In the genomic region with DNA sequence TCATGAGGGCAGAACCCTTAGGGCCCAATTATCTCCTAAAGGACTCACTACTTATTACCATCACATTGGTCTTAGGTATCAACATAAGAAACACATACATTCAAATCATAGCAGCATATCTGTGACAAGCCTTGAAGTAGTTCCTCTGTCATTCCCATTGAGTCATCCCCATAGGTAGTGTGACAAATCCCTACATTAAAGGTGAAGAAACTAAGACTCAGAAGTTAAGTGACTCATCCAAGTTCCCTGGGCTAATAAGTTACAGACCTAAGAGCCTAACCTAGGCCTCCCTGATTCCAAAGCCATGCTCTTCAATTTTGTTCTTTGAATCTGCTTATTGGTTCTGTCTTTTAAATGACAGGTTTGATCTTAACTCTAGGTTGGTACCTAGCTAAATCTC, we compare ENCODE assay signal across 18 cellular contexts. TPM values are rescaled to one million over a fixed set of nuclear protein-coding genes. Genes with fewer than 3 reads are reported as not detected.
DNase-seq lines count a peak whose midpoint lies in the region; ATAC-seq and TF ChIP-seq lines count a peak whose summit lies in the region.
"Had no signal": no experiment of that assay in that cellular context is flagged by ENCODE, and none has a peak within 500 bp of the region (broad histone marks: within the 10 kb centered on the region; RNA-seq: fewer than 3 reads in every experiment).

No MANE protein-coding gene starts in this region.

- no peaks in the 10 kb centered on the region for H3K9me3 Mint-ChIP-seq in activated naive CD4-positive, alpha-beta T cell treated with anti-CD3 and anti-CD28 coated beads, Interleukin-2, amount 50 U/mL, for 72 hours
- no peaks in the 10 kb centered on the region for H3K9me3 Mint-ChIP-seq in stimulated activated naive B cell treated with anti-CD40 and anti-IgM and Interleukin-4, amounts not matched to agents 10 μg/mL and 1 μg/mL and 100 μg/mL, for 72 hours

- H3K9me3 ChIP-seq in mammary epithelial cell (replicated peaks; ENCODE audit: insufficient read depth, low read length) (no peaks in the 10 kb centered on the region), Karpas-422 (ENCODE audit: low read length) (no peaks in the 10 kb centered on the region)
- H3K9me3 ChIP-seq: SJSA1, spleen had no signal

- H3K27ac ChIP-seq in mammary epithelial cell (ENCODE audit: insufficient read depth, low read depth, low read length), result no peak overlapping the region
- no peak overlapping the region for H3K27ac ChIP-seq in Karpas-422 (ENCODE audit: low read length)
- H3K27ac ChIP-seq: parathyroid adenoma, SJSA1, spleen had no signal

- no peak for TF ChIP-seq CTCF in mammary epithelial cell (conservative IDR thresholded peaks at IDR 0.05 in 1 of 2, IDR thresholded peaks at IDR 0.05 in 1 of 2; ENCODE audit: extremely low read depth in 1 of 2, insufficient read depth in 1 of 2, low read depth in 1 of 2, low read length in 2 of 2)

- H3K36me3 ChIP-seq in mammary epithelial cell (ENCODE audit: insufficient read depth, low read length), result no peaks in the 10 kb centered on the region
- no peaks in the 10 kb centered on the region for H3K36me3 ChIP-seq in Karpas-422 (ENCODE audit: insufficient read depth, low read length)
- H3K36me3 ChIP-seq: SJSA1 had no signal

- H3K4me1 ChIP-seq in mammary epithelial cell (ENCODE audit: insufficient read depth, low read length) (peaks cover 7% of the 10 kb centered on the region), Karpas-422 (ENCODE audit: low read length) (no peaks in the 10 kb centered on the region)
- H3K4me1 ChIP-seq: parathyroid adenoma, SJSA1, spleen had no signal

- H3K27me3 ChIP-seq in mammary epithelial cell (ENCODE audit: insufficient read depth, low read length) (no peaks in the 10 kb centered on the region), Karpas-422 (ENCODE audit: low read length) (no peaks in the 10 kb centered on the region)
- H3K27me3 ChIP-seq: SJSA1, spleen had no signal

- no peak for DNase-seq in activated naive CD4-positive, alpha-beta T cell treated with anti-CD3 and anti-CD28 coated beads, Interleukin-2, amount 50 U/mL, for 72 hours (ENCODE audit: low spot score in 2 of 2)
- no peak for DNase-seq in activated naive CD4-positive, alpha-beta T cell treated with Interleukin-2 at 50 U/mL for 16 hours
- peak; percentile 73 for DNase-seq in mammary epithelial cell
- no peak for DNase-seq in stimulated activated naive B cell treated with anti-CD40 and anti-IgM and Interleukin-4, amounts not matched to agents 10 μg/mL and 1 μg/mL and 100 μg/mL, for 72 hours
- no peak for DNase-seq in NCI-H146 (lab: John Stamatoyannopoulos, UW)
- DNase-seq in Karpas-422, result no peak
- DNase-seq: activated naive CD4-positive, alpha-beta T cell treated with anti-CD3 and anti-CD28 coated beads, Interleukin-2, amount 50 U/mL, for 16 hours; COR-L47; effector CD8-positive, alpha-beta T cell; IMR-90; islet precursor cell; NCI-H1092 treated with DMSO at 0.1 percent for 48 hours; NCI-H446; spleen had no signal

- H3K27me3 Mint-ChIP-seq in stimulated activated naive B cell treated with anti-CD40 and anti-IgM and Interleukin-4, amounts not matched to agents 10 μg/mL and 1 μg/mL and 100 μg/mL, for 72 hours, result no peaks in the 10 kb centered on the region

- H4K20me1 ChIP-seq in mammary epithelial cell (ENCODE audit: insufficient read depth, low read length) (no peaks in the 10 kb centered on the region), Karpas-422 (ENCODE audit: insufficient read depth, low read depth, low read length) (no peaks in the 10 kb centered on the region)

- intact Hi-C loops in mammary epithelial cell (cut with micrococcal nuclease), result no loop called here

- no peak overlapping the region for H3K4me3 Mint-ChIP-seq in stimulated activated naive B cell treated with anti-CD40 and anti-IgM and Interleukin-4, amounts not matched to agents 10 μg/mL and 1 μg/mL and 100 μg/mL, for 72 hours

- H3K4me2 ChIP-seq in mammary epithelial cell (ENCODE audit: insufficient read depth, low read depth, low read length) (no peak overlapping the region), Karpas-422 (ENCODE audit: low read depth, low read length, poor library complexity, severe bottlenecking) (no peak overlapping the region)

- H3K9ac ChIP-seq in mammary epithelial cell (ENCODE audit: insufficient read depth, low read length), result no peak overlapping the region
- no peak overlapping the region for H3K9ac ChIP-seq in Karpas-422 (ENCODE audit: low read length)
- H3K9ac ChIP-seq: parathyroid adenoma had no signal

- in situ Hi-C loops in mammary epithelial cell (cut with MboI; ENCODE audit: low sequenced_read_pairs in 2 of 2), result no loop called here

- H3K4me1 Mint-ChIP-seq in stimulated activated naive B cell treated with anti-CD40 and anti-IgM and Interleukin-4, amounts not matched to agents 10 μg/mL and 1 μg/mL and 100 μg/mL, for 72 hours, result peaks cover 12 to 25% of the 10 kb centered on the region in 2 donors

- no peaks in the 10 kb centered on the region for H3K9me2 ChIP-seq in Karpas-422 (replicated peaks; ENCODE audit: insufficient read depth, low read length)

- peaks cover 30% of the 10 kb centered on the region in 2 donors for H3K36me3 Mint-ChIP-seq in activated naive CD4-positive, alpha-beta T cell treated with anti-CD3 and anti-CD28 coated beads, Interleukin-2, amount 50 U/mL, for 72 hours
- H3K36me3 Mint-ChIP-seq in stimulated activated naive B cell treated with anti-CD40 and anti-IgM and Interleukin-4, amounts not matched to agents 10 μg/mL and 1 μg/mL and 100 μg/mL, for 72 hours, result peaks cover 26 to 36% of the 10 kb centered on the region in 2 donors

- dilution Hi-C loops in mammary epithelial cell (cut with HindIII; ENCODE audit: low sequenced_read_pairs), result no loop called here

- H3K4me3 ChIP-seq in mammary epithelial cell (replicated peaks in 1 of 3; ENCODE audit: insufficient read depth in 1 of 3, low read depth in 2 of 3, low read length in 3 of 3) (no peak overlapping the region), Karpas-422 (ENCODE audit: low read length) (no peak overlapping the region)
- H3K4me3 ChIP-seq: SJSA1, spleen had no signal

- BruUV-seq in mammary epithelial cell (replicated peaks; lab: Mats Ljungman, UMichigan), result no TSS peak

- H3K27ac Mint-ChIP-seq in activated naive CD4-positive, alpha-beta T cell treated with anti-CD3 and anti-CD28 coated beads, Interleukin-2, amount 50 U/mL, for 72 hours, result no peak overlapping the region
- H3K27ac Mint-ChIP-seq in stimulated activated naive B cell treated with anti-CD40 and anti-IgM and Interleukin-4, amounts not matched to agents 10 μg/mL and 1 μg/mL and 100 μg/mL, for 72 hours, result no peak overlapping the region

- CTCF ChIA-PET in mammary epithelial cell (lab: Charles Lee; ENCODE audit: low non-redundant PET), result no interaction called here

- peak; percentile 94 to 95 for ATAC-seq in activated naive CD4-positive, alpha-beta T cell treated with anti-CD3 and anti-CD28 coated beads, Interleukin-2, amount 50 U/mL, for 72 hours
- peak; percentile 68 for ATAC-seq in HG02981 (IDR thresholded peaks at IDR 0.05; ENCODE audit: unreplicated experiment)
- peak; percentile 23 to 49 for ATAC-seq in stimulated activated naive B cell treated with anti-CD40 and anti-IgM and Interleukin-4, amounts not matched to agents 10 μg/mL and 1 μg/mL and 100 μg/mL, for 72 hours (replicated peaks)
- ATAC-seq in GM21367 (IDR thresholded peaks at IDR 0.05; ENCODE audit: unreplicated experiment), result no peak

- peak overlapping the region; percentile 41 for H2AFZ ChIP-seq in mammary epithelial cell (ENCODE audit: low read depth, low read length)
- no peak overlapping the region for H2AFZ ChIP-seq in Karpas-422 (ENCODE audit: low read length)
- H2AFZ ChIP-seq: parathyroid adenoma had no signal

- H3K79me2 ChIP-seq in mammary epithelial cell (ENCODE audit: insufficient read depth, low read length), result no peaks in the 10 kb centered on the region
- H3K79me2 ChIP-seq in Karpas-422 (ENCODE audit: low read length), result no peaks in the 10 kb centered on the region
- H3K79me2 ChIP-seq: parathyroid adenoma had no signal

RNA-seq across cellular contexts. Expression of a gene that starts 58.2 kb away (rescaled TPM):
- total RNA-seq in activated naive CD4-positive, alpha-beta T cell treated with anti-CD3 and anti-CD28 coated beads, Interleukin-2, amount 50 U/mL, for 72 hours, result 10 to 100 TPM; 10.7 to 32.8 TPM
- total RNA-seq in mammary epithelial cell, result not detected
- polyA plus RNA-seq in mammary epithelial cell, result 0.01 TPM
- polyA minus RNA-seq in mammary epithelial cell, result not detected
- total RNA-seq in Karpas-422 (2014; rRNA removed; shearing (Covaris generic); ENCODE audit: low replicate concordance), result 3.6 and 12.1 TPM in 2 replicates
- total RNA-seq: IMR-90 had no signal
- polyA plus RNA-seq: IMR-90 had no signal
